Comparison of ENCODE assay signal across 35 cellular contexts in the genomic region with DNA sequence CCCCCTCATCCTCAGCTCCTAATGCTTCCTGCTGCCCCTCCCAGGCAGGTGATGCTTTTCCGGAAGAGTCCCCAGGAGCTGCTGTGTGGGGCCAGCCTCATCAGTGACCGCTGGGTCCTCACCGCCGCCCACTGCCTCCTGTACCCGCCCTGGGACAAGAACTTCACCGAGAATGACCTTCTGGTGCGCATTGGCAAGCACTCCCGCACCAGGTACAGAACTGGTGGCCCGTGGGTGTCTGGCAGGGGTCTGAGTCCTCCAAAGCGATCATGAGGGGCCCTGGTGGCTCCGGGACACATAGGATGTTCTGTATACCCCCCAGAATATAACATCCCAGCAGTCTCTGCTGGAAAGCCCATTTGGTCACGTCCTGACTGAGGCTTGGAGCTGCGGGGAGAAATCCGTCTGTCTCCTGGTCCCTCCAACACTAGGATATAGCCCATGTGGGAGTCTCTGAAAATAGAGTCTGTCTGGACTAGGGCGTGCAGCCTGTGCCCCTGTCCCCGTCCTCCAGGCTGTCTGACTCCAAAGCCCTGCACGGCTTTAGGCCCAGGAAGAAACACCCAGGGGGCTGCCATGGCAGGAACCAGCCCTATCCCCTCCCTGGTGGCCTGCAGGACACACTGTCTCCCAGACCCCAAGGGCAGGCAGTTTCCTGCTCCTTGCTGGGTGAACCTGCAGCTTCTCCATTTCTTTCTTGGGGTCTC. TPM values are rescaled to one million over a fixed set of nuclear protein-coding genes. Genes with fewer than 3 reads are reported as not detected.
"Had no signal": no experiment of that assay in that cellular context is flagged by ENCODE, and none has a peak within 500 bp of the region (broad histone marks: within the 10 kb centered on the region; RNA-seq: fewer than 3 reads in every experiment).

No MANE protein-coding gene starts in this region.

- H3K27ac ChIP-seq: body of pancreas, breast epithelium, PC-9, SJCRH30, SK-N-MC, WERI-Rb-1 had no signal

- H3K27me3 Mint-ChIP-seq: activated CD4-positive, alpha-beta memory T cell treated with anti-CD3 and anti-CD28 coated beads for 36 hours; activated naive CD8-positive, alpha-beta T cell treated with anti-CD3 and anti-CD28 coated beads for 36 hours had no signal

- H2AFZ ChIP-seq: PC-9 had no signal

- H3K4me1 Mint-ChIP-seq: activated naive CD8-positive, alpha-beta T cell treated with anti-CD3 and anti-CD28 coated beads for 36 hours had no signal

- FAIRE-seq: astrocyte had no signal

- H3K4me3 Mint-ChIP-seq: activated CD4-positive, alpha-beta memory T cell treated with anti-CD3 and anti-CD28 coated beads for 36 hours; activated naive CD8-positive, alpha-beta T cell treated with anti-CD3 and anti-CD28 coated beads for 36 hours; activated T-cell treated with anti-CD3 and anti-CD28 coated beads, Interleukin-2, amount 50 U/mL, for 4 hours; activated T-helper 1 cell treated with anti-CD3 and anti-CD28 coated beads, Interleukin-12 subunit alpha, Interleukin-12 subunit beta, Interleukin-2, Interleukin-4 antibody, amounts not matched to agents 30 ng/mL and 10 ng/mL and 1 ng/mL, durations not matched to agents 14 hours and 24 hours and 36 hours had no signal

- DNase-seq: activated CD4-positive, alpha-beta memory T cell treated with anti-CD3 and anti-CD28 coated beads for 36 hours; activated CD4-positive, alpha-beta T cell treated with anti-CD3 and anti-CD28 coated beads for 4 hours; activated CD4-positive, alpha-beta T cell treated with anti-CD3 and anti-CD28 coated beads, Interleukin-2, amount 50 U/mL, for 1 hour; activated CD8-positive, alpha-beta memory T cell treated with anti-CD3 and anti-CD28 coated beads, Interleukin-2, amount 50 U/mL, for 4 hours; activated naive CD4-positive, alpha-beta T cell; activated naive CD4-positive, alpha-beta T cell treated with anti-CD3 and anti-CD28 coated beads, Interleukin-2, amount 50 U/mL, for 16 hours; activated naive CD8-positive, alpha-beta T cell treated with anti-CD3 and anti-CD28 coated beads for 36 hours; activated T-cell treated with anti-CD3 and anti-CD28 coated beads for 4 hours; activated T-cell treated with anti-CD3 and anti-CD28 coated beads, Interleukin-2, amount 50 U/mL, for 4 hours; amniotic stem cell; body of pancreas; Kasumi-1; KG1; MG63; MV-4-11; NCI-H1092; NCI-H1436 treated with DMSO at 0.1 percent for 48 hours; NCI-H187; NCI-H2029 treated with DMSO at 0.1 percent for 48 hours; NCI-H2107; NCI-H2171; NCI-H510A; NCI-H526; NCI-H748 treated with DMSO at 0.1 percent for 48 hours; NK-92 treated with Interleukin-12 subunit alpha and Interleukin-12 subunit beta, amount 100 ng/mL, for 24 hours; PC-9; SHP77; SJCRH30; T1000; WERI-Rb-1 had no signal

- ATAC-seq: activated T-cell treated with anti-CD3 and anti-CD28 coated beads, Interleukin-2, amount 50 U/mL, for 4 hours; body of pancreas had no signal

- H3K4me2 ChIP-seq: PC-9 had no signal

- H3K36me3 ChIP-seq: breast epithelium, MG63, SJCRH30, WERI-Rb-1 had no signal

- H3K9me3 ChIP-seq: body of pancreas, breast epithelium, MG63, SJCRH30 had no signal

- H3K4me1 ChIP-seq: body of pancreas, breast epithelium had no signal

- H3K36me3 Mint-ChIP-seq: activated CD4-positive, alpha-beta memory T cell treated with anti-CD3 and anti-CD28 coated beads for 36 hours; activated naive CD8-positive, alpha-beta T cell treated with anti-CD3 and anti-CD28 coated beads for 36 hours had no signal

- H3K4me3 ChIP-seq: body of pancreas, breast epithelium, MG63, PC-9, SJCRH30, SK-N-MC had no signal

- H3K27ac Mint-ChIP-seq: activated CD4-positive, alpha-beta memory T cell treated with anti-CD3 and anti-CD28 coated beads for 36 hours; activated naive CD8-positive, alpha-beta T cell treated with anti-CD3 and anti-CD28 coated beads for 36 hours; activated T-helper 1 cell treated with anti-CD3 and anti-CD28 coated beads, Interleukin-12 subunit alpha, Interleukin-12 subunit beta, Interleukin-2, Interleukin-4 antibody, amounts not matched to agents 30 ng/mL and 10 ng/mL and 1 ng/mL, durations not matched to agents 14 hours and 24 hours and 36 hours had no signal

- H3K27me3 ChIP-seq: body of pancreas, breast epithelium, MG63, SJCRH30 had no signal

- H3K9me3 Mint-ChIP-seq: activated CD4-positive, alpha-beta memory T cell treated with anti-CD3 and anti-CD28 coated beads for 36 hours; activated naive CD8-positive, alpha-beta T cell treated with anti-CD3 and anti-CD28 coated beads for 36 hours; activated T-cell treated with anti-CD3 and anti-CD28 coated beads, Interleukin-2, amount 50 U/mL, for 4 hours; activated T-helper 1 cell treated with anti-CD3 and anti-CD28 coated beads, Interleukin-12 subunit alpha, Interleukin-12 subunit beta, Interleukin-2, Interleukin-4 antibody, amounts not matched to agents 30 ng/mL and 10 ng/mL and 1 ng/mL, durations not matched to agents 14 hours and 24 hours and 36 hours had no signal

RNA-seq across cellular contexts. Expression of a gene that starts 9.1 kb away (rescaled TPM):
- total RNA-seq: activated naive CD8-positive, alpha-beta T cell treated with anti-CD3 and anti-CD28 coated beads for 36 hours; activated T-helper 1 cell treated with anti-CD3 and anti-CD28 coated beads, Interleukin-12 subunit alpha, Interleukin-12 subunit beta, Interleukin-2, Interleukin-4 antibody, amounts not matched to agents 30 ng/mL and 10 ng/mL and 1 ng/mL, durations not matched to agents 14 hours and 24 hours and 36 hours; body of pancreas; breast epithelium; cardiac septum; PC-9 had no signal
